ENCODE assay signal across 1 cellular context in the genomic region with DNA sequence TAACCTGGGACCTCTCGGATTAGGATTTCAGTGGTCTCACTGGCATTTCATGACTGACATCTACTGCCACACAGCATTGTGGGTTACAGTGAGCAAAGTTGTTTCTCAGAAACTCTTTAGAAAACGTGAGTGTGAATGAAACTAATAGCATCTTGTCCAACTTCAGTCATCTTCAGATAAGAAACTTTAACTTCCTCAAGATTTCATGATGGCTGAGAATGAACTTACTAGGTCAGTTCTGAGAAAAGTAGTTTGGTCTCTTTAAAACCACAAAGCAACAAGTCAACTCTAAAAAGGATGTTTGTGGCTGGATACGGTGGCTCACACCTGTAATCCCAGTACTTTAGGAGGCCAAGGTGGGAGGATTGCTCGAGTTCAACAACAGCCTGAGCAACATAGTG.
TF ChIP-seq lines count a peak whose summit lies in the region.

No MANE protein-coding gene starts in this region.

TF ChIP-seq in GM12878, 131 proteins besides CTCF, POLR2A, EP300 and RAD21 (continued from another document):
- TF ChIP-seq, protein P1, sequence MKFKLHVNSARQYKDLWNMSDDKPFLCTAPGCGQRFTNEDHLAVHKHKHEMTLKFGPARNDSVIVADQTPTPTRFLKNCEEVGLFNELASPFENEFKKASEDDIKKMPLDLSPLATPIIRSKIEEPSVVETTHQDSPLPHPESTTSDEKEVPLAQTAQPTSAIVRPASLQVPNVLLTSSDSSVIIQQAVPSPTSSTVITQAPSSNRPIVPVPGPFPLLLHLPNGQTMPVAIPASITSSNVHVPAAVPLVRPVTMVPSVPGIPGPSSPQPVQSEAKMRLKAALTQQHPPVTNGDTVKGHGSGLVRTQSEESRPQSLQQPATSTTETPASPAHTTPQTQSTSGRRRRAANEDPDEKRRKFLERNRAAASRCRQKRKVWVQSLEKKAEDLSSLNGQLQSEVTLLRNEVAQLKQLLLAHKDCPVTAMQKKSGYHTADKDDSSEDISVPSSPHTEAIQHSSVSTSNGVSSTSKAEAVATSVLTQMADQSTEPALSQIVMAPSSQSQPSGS (IDR thresholded peaks at IDR 0.05; ENCODE audit: low read length) = no peak
- TF ChIP-seq, protein P2, sequence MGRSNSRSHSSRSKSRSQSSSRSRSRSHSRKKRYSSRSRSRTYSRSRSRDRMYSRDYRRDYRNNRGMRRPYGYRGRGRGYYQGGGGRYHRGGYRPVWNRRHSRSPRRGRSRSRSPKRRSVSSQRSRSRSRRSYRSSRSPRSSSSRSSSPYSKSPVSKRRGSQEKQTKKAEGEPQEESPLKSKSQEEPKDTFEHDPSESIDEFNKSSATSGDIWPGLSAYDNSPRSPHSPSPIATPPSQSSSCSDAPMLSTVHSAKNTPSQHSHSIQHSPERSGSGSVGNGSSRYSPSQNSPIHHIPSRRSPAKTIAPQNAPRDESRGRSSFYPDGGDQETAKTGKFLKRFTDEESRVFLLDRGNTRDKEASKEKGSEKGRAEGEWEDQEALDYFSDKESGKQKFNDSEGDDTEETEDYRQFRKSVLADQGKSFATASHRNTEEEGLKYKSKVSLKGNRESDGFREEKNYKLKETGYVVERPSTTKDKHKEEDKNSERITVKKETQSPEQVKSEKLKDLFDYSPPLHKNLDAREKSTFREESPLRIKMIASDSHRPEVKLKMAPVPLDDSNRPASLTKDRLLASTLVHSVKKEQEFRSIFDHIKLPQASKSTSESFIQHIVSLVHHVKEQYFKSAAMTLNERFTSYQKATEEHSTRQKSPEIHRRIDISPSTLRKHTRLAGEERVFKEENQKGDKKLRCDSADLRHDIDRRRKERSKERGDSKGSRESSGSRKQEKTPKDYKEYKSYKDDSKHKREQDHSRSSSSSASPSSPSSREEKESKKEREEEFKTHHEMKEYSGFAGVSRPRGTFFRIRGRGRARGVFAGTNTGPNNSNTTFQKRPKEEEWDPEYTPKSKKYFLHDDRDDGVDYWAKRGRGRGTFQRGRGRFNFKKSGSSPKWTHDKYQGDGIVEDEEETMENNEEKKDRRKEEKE (IDR thresholded peaks at IDR 0.05) = no peak
- TF ChIP-seq BHLHE40 (IDR thresholded peaks at IDR 0.05; ENCODE audit: borderline replicate concordance in 1 of 2, low read depth in 2 of 2, low read length in 1 of 2) = peak in 1 of 2 experiments; percentile 48; a peak in 1 of 4 replicates
- TF ChIP-seq PAX5 (IDR thresholded peaks at IDR 0.05; ENCODE audit: borderline replicate concordance, low read depth, low read length) = no peak
- no peak for TF ChIP-seq MTA3 (IDR thresholded peaks at IDR 0.05; ENCODE audit: borderline replicate concordance, low read length)
- no peak for TF ChIP-seq CREB1 (IDR thresholded peaks at IDR 0.05; ENCODE audit: low read depth)
- no peak for TF ChIP-seq SUZ12 (IDR thresholded peaks at IDR 0.05; ENCODE audit: unreplicated experiment)
- no peak for TF ChIP-seq SP1 (IDR thresholded peaks at IDR 0.05; ENCODE audit: low read depth, low read length)
- TF ChIP-seq RUNX3 (IDR thresholded peaks at IDR 0.05; ENCODE audit: low read length) = peak; percentile 92
- TF ChIP-seq IRF4 (IDR thresholded peaks at IDR 0.05; ENCODE audit: low read depth, low read length) = 0 out of 2 replicates have a peak, but pooled peaks have one; percentile 38
- TF ChIP-seq GABPA (IDR thresholded peaks at IDR 0.05; ENCODE audit: low read depth) = no peak
- TF ChIP-seq IKZF1 (conservative IDR thresholded peaks at IDR 0.05) = no peak
- TF ChIP-seq FOXM1 (IDR thresholded peaks at IDR 0.05; ENCODE audit: low read depth, low read length) = 0 out of 2 replicates have a peak, but pooled peaks have one; percentile 37
- TF ChIP-seq, protein P3, sequence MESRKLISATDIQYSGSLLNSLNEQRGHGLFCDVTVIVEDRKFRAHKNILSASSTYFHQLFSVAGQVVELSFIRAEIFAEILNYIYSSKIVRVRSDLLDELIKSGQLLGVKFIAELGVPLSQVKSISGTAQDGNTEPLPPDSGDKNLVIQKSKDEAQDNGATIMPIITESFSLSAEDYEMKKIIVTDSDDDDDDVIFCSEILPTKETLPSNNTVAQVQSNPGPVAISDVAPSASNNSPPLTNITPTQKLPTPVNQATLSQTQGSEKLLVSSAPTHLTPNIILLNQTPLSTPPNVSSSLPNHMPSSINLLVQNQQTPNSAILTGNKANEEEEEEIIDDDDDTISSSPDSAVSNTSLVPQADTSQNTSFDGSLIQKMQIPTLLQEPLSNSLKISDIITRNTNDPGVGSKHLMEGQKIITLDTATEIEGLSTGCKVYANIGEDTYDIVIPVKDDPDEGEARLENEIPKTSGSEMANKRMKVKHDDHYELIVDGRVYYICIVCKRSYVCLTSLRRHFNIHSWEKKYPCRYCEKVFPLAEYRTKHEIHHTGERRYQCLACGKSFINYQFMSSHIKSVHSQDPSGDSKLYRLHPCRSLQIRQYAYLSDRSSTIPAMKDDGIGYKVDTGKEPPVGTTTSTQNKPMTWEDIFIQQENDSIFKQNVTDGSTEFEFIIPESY (IDR thresholded peaks at IDR 0.05) = no peak
- TF ChIP-seq WRNIP1 (IDR thresholded peaks at IDR 0.05; ENCODE audit: borderline replicate concordance, low read depth, low read length) = no peak
- TF ChIP-seq ZNF217 (IDR thresholded peaks at IDR 0.05) = no peak
- TF ChIP-seq TCF3 (IDR thresholded peaks at IDR 0.05; ENCODE audit: borderline replicate concordance, insufficient read depth, low read depth, low read length) = no peak
- TF ChIP-seq SMC3 (IDR thresholded peaks at IDR 0.05; ENCODE audit: borderline replicate concordance, low read length) = no peak
- TF ChIP-seq STAT1 (conservative IDR thresholded peaks at IDR 0.05) = no peak
- TF ChIP-seq SMAD5 (IDR thresholded peaks at IDR 0.05; ENCODE audit: low read depth) = no peak
- TF ChIP-seq HDGF (IDR thresholded peaks at IDR 0.05) = no peak
- TF ChIP-seq CBFB (IDR thresholded peaks at IDR 0.05; ENCODE audit: low read depth) = 0 out of 2 replicates have a peak, but pooled peaks have one; percentile 39
- peak; percentile 34; the same call in 1 of the 2 replicates for TF ChIP-seq JUNB (IDR thresholded peaks at IDR 0.05)
- TF ChIP-seq KAT2A (conservative IDR thresholded peaks at IDR 0.05; ENCODE audit: control insufficient read depth, low read depth, low read length) = no peak
- no peak for TF ChIP-seq NR2C1 (IDR thresholded peaks at IDR 0.05)
- TF ChIP-seq RELA (IDR thresholded peaks at IDR 0.05; ENCODE audit: borderline replicate concordance, partially characterized antibody) = no peak
- TF ChIP-seq KLF5 (IDR thresholded peaks at IDR 0.05; ENCODE audit: partially characterized antibody) = no peak
- TF ChIP-seq ATF7 (IDR thresholded peaks at IDR 0.05; ENCODE audit: low read depth) = no peak
- TF ChIP-seq NFYA (IDR thresholded peaks at IDR 0.05; ENCODE audit: borderline replicate concordance, low read depth, low read length) = no peak
- TF ChIP-seq TARDBP (IDR thresholded peaks at IDR 0.05; ENCODE audit: borderline replicate concordance) = no peak
- peak; percentile 43; the same call in 1 of the 2 replicates for TF ChIP-seq EED (IDR thresholded peaks at IDR 0.05; ENCODE audit: low read depth)
- TF ChIP-seq ZNF274 (IDR thresholded peaks at IDR 0.05; ENCODE audit: insufficient read depth, insufficient read length) = no peak
